ENCODE assay signal across 9 cellular contexts in the genomic region with DNA sequence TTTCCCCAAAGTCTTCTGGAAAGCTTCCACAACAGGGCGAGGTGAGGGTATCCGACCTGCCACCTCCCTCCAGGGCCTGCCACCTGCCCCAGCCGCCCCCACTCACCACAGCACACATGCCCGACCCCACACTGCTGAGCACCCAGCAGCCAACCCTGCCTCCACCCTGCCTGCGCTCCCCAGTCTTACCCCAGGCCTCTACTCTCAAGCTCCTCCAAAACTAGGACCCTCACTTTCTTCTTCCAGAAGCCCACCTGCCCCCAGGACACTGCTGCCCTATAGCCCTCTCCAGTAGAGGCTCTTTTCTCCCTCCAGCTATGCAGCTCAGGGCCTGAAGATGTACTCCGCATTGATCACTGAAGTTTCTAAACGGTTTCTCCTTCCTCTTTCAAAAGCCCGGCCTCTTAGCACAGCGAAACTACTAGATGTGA.
DNase-seq lines count a peak whose midpoint lies in the region; ATAC-seq and TF ChIP-seq lines count a peak whose summit lies in the region.
"Had no signal": no experiment of that assay in that cellular context is flagged by ENCODE, and none has a peak within 500 bp of the region (broad histone marks: within the 10 kb centered on the region; RNA-seq: fewer than 3 reads in every experiment).

No MANE protein-coding gene starts in this region.

- POLR2A ChIA-PET in RWPE1 (lab: Yijun Ruan, JAX; ENCODE audit: low non-redundant PET): no interaction called here

- H3K4me2 ChIP-seq in BLaER1 treated with 17β-estradiol and CSF1 and Interleukin-3, amounts not matched to agents 10 nM and 100 nM: peak overlapping the region; percentile 73 to 99 (median 94)
- H3K4me2 ChIP-seq in GM23248 (ENCODE audit: unreplicated experiment): peak overlapping the region; percentile 63

- peaks cover 0 to 72% (median 67%) of the 10 kb centered on the region in 11 experiments; a peak in 18 of 22 replicates for H3K27me3 ChIP-seq in BLaER1 treated with 17β-estradiol and CSF1 and Interleukin-3, amounts not matched to agents 10 nM and 100 nM
- no peaks in the 10 kb centered on the region for H3K27me3 ChIP-seq in GM23248 (replicated peaks; ENCODE audit: insufficient read depth)
- H3K27me3 ChIP-seq in mononuclear cell (ENCODE audit: insufficient read depth, low read length): no peaks in the 10 kb centered on the region
- H3K27me3 ChIP-seq in HAP-1 (ENCODE audit: low read depth): no peaks in the 10 kb centered on the region

- peak overlapping the region in 9 of 10 experiments; percentile 37 to 63 (median 52); a peak in 18 of 20 replicates for H3K4me3 ChIP-seq in BLaER1 treated with 17β-estradiol and CSF1 and Interleukin-3, amounts not matched to agents 10 nM and 100 nM
- H3K4me3 ChIP-seq in GM23248 (no peak overlapping the region), mononuclear cell (ENCODE audit: low read length) (peak overlapping the region; percentile 38), HAP-1 (no peak overlapping the region)

- H3K36me3 ChIP-seq in BLaER1 treated with 17β-estradiol and CSF1 and Interleukin-3, amounts not matched to agents 10 nM and 100 nM: no peaks in the 10 kb centered on the region
- no peaks in the 10 kb centered on the region for H3K36me3 ChIP-seq in GM23248 (ENCODE audit: low read depth)
- no peaks in the 10 kb centered on the region; the same call in 1 of the 2 replicates for H3K36me3 ChIP-seq in HAP-1 (replicated peaks)

- peaks cover 0 to 12% (median 9%) of the 10 kb centered on the region in 11 experiments; a peak in 17 of 22 replicates for H3K9me3 ChIP-seq in BLaER1 treated with 17β-estradiol and CSF1 and Interleukin-3, amounts not matched to agents 10 nM and 100 nM (replicated peaks in 1 of 11)
- no peaks in the 10 kb centered on the region for H3K9me3 ChIP-seq in GM23248 (ENCODE audit: low read depth)
- H3K9me3 ChIP-seq in mononuclear cell (ENCODE audit: low read depth, low read length): no peaks in the 10 kb centered on the region
- no peaks in the 10 kb centered on the region for H3K9me3 ChIP-seq in HAP-1

- no peak for TF ChIP-seq CTCF in RWPE1 (conservative IDR thresholded peaks at IDR 0.05; ENCODE audit: low read depth)

- CTCF ChIA-PET in RWPE1 (lab: Yijun Ruan, JAX): interaction anchor here (0.6 to 1.5 kb wide), 6 partner anchors 28 to 298 kb away, joined by 3 to 4 read pairs (median 3); no protein-coding TSS in a partner anchor

- 81 to 82% methylated on average over 9 of the region's 9 CpGs for WGBS in GM23248 (ENCODE audit: low coverage in 1 of 2, low lambda C conversion rate in 2 of 2, missing lambda C conversion rate in 2 of 2), 2 experiments

- in situ Hi-C loops in GM23248 (cut with MboI): no loop called here
- in situ Hi-C loops in HAP-1 (cut with MboI; ENCODE audit: low sequenced_read_pairs): loop anchor here (10.0 kb wide), 1 partner anchor 216 kb away; no protein-coding TSS in a partner anchor

- DNase-seq in GM23248: no peak
- no peak for DNase-seq in RWPE1 (ENCODE audit: low spot score)
- DNase-seq in T1000 (lab: John Stamatoyannopoulos, UW): no peak
- DNase-seq in T-helper 1 cell: no peak
- no peak for DNase-seq in HAP-1 (ENCODE audit: low spot score in 2 of 2)
- DNase-seq: CD8-positive, alpha-beta memory T cell had no signal

- ATAC-seq in HG02763 (IDR thresholded peaks at IDR 0.05; ENCODE audit: unreplicated experiment): no peak

- H3K4me1 ChIP-seq in BLaER1 treated with 17β-estradiol and CSF1 and Interleukin-3, amounts not matched to agents 10 nM and 100 nM: peaks cover 65 to 96% (median 81%) of the 10 kb centered on the region in 10 experiments
- H3K4me1 ChIP-seq in GM23248 (ENCODE audit: insufficient read depth): peaks cover 47% of the 10 kb centered on the region
- H3K4me1 ChIP-seq in mononuclear cell (ENCODE audit: insufficient read depth, low read length): peaks cover 82% of the 10 kb centered on the region
- H3K4me1 ChIP-seq in HAP-1: peaks cover 37% of the 10 kb centered on the region

- H3K9me2 ChIP-seq in GM23248 (ENCODE audit: insufficient read depth): no peaks in the 10 kb centered on the region

- peak overlapping the region; percentile 57; the same call in 1 of the 2 replicates for H2AFZ ChIP-seq in GM23248

- no peaks in the 10 kb centered on the region; a peak in 2 of 22 replicates for H4K20me1 ChIP-seq in BLaER1 treated with 17β-estradiol and CSF1 and Interleukin-3, amounts not matched to agents 10 nM and 100 nM
- H4K20me1 ChIP-seq in GM23248 (ENCODE audit: insufficient read depth): no peaks in the 10 kb centered on the region

- no peaks in the 10 kb centered on the region for H3K79me2 ChIP-seq in GM23248 (ENCODE audit: insufficient read depth)

- peak overlapping the region in 8 of 11 experiments; percentile 10 to 89 (median 76); a peak in 13 of 22 replicates for H3K9ac ChIP-seq in BLaER1 treated with 17β-estradiol and CSF1 and Interleukin-3, amounts not matched to agents 10 nM and 100 nM
- H3K9ac ChIP-seq in GM23248: peak overlapping the region; percentile 86

- peak overlapping the region; percentile 57 to 98 (median 81); a peak in 20 of 22 replicates for H3K27ac ChIP-seq in BLaER1 treated with 17β-estradiol and CSF1 and Interleukin-3, amounts not matched to agents 10 nM and 100 nM
- peak overlapping the region; percentile 97 for H3K27ac ChIP-seq in GM23248
- H3K27ac ChIP-seq in RWPE1: peak overlapping the region; percentile 89

- peaks cover 35% of the 10 kb centered on the region for H3F3A ChIP-seq in GM23248 (ENCODE audit: insufficient read depth)

Comparison
In these comparisons a context has a peak if more than half of its experiments do, and no peak if none do; other contexts are left out.
1. H3K4me3 ChIP-seq: peak in BLaER1 treated with 17β-estradiol and CSF1 and Interleukin-3, amounts not matched to agents 10 nM and 100 nM (9 of 10) and mononuclear cell (single experiment); none in GM23248 (single experiment) and HAP-1 (single experiment).
2. Peak in every context shown above with its lines, with median percentiles within 50 percentile points of each other: H3K27ac ChIP-seq.